8 cellular contexts compared by ENCODE assay signal in genomic region chr2:144703852-144704324, GRCh38.
A peak's percentile ranks its signal among the peaks of the same experiment; 100 is the strongest.
DNase-seq lines count a peak whose midpoint lies in the region; ATAC-seq, FAIRE-seq and TF ChIP-seq lines count a peak whose summit lies in the region.

No MANE protein-coding gene starts in this region.

- no peak overlapping the region for H3K4me3 ChIP-seq in A549
- no peak overlapping the region for H3K4me3 ChIP-seq in right atrium auricular region
- H3K4me3 ChIP-seq in CD8-positive, alpha-beta T cell (ENCODE audit: low read depth, low read length) = no peak overlapping the region

- DNase-seq in A549 (ENCODE audit: low read depth in 1 of 2, low spot score in 1 of 2) = peak; percentile 19 to 53
- DNase-seq in HFFc6 = peak; percentile 52
- peak; percentile 99 for DNase-seq in SKM-1 treated with dmso at 0.1 percent for 144 hours (lab: John Stamatoyannopoulos, UW; ENCODE audit: unreplicated experiment)
- peak; percentile 72 for DNase-seq in right atrium auricular region (ENCODE audit: low spot score)
- DNase-seq in CD8-positive, alpha-beta T cell = no peak
- no peak for DNase-seq in effector CD4-positive, alpha-beta T cell
- no peak for DNase-seq in ecto neural progenitor cell (ENCODE audit: low spot score)

- TF ChIP-seq CTCF in A549 (IDR thresholded peaks at IDR 0.05) (no peak), HFFc6 (IDR thresholded peaks at IDR 0.05) (no peak), right atrium auricular region (IDR thresholded peaks at IDR 0.05) (no peak)
- TF ChIP-seq CTCF in CD8-positive, alpha-beta T cell (IDR thresholded peaks at IDR 0.05) = no peak

- TF ChIP-seq POLR2A in A549 (IDR thresholded peaks at IDR 0.05; ENCODE audit: low read length) = no peak

- 28% methylated on average over 5 of the region's 5 CpGs for WGBS in A549 (ENCODE audit: missing lambda C conversion rate)

- H3K9me3 Mint-ChIP-seq in HFFc6 = no peaks in the 10 kb centered on the region
- no peaks in the 10 kb centered on the region for H3K9me3 Mint-ChIP-seq in CD8-positive, alpha-beta T cell

- H3K9me3 ChIP-seq in A549 (no peaks in the 10 kb centered on the region), right atrium auricular region (no peaks in the 10 kb centered on the region)
- no peaks in the 10 kb centered on the region for H3K9me3 ChIP-seq in CD8-positive, alpha-beta T cell (ENCODE audit: low read length)

- no peak overlapping the region for H3K4me3 Mint-ChIP-seq in HFFc6
- H3K4me3 Mint-ChIP-seq in CD8-positive, alpha-beta T cell = no peak overlapping the region

- peak in 1 of 2 experiments; percentile 32; a peak in 1 of 5 replicates for TF ChIP-seq EP300 in A549 (IDR thresholded peaks at IDR 0.05)

- no peak; a peak in 1 of 5 replicates for TF ChIP-seq RAD21 in A549 (conservative IDR thresholded peaks at IDR 0.05 in 1 of 2, IDR thresholded peaks at IDR 0.05 in 1 of 2)

- FAIRE-seq in A549 (lab: Jason Lieb, UNC) = no peak

- peak overlapping the region; percentile 60 for H3K4me2 ChIP-seq in A549

- H3K27ac ChIP-seq in A549 (peak overlapping the region; percentile 67 to 68), right atrium auricular region (no peak overlapping the region)
- no peak overlapping the region for H3K27ac ChIP-seq in CD8-positive, alpha-beta T cell (ENCODE audit: low read depth, low read length)

- no peak overlapping the region for H3K27ac Mint-ChIP-seq in HFFc6
- H3K27ac Mint-ChIP-seq in CD8-positive, alpha-beta T cell = no peak overlapping the region

- ATAC-seq in A549 (peak; percentile 73 to 77), HG03095 (IDR thresholded peaks at IDR 0.05; ENCODE audit: unreplicated experiment) (no peak)
- no peak for ATAC-seq in CD8-positive, alpha-beta T cell

- POLR2A ChIA-PET in A549 (lab: Yijun Ruan, JAX) = no interaction called here
- POLR2A ChIA-PET in CD8-positive, alpha-beta T cell (lab: Charles Lee) = no interaction called here

- intact Hi-C loops in CD8-positive, alpha-beta T cell (cut with DNase I, micrococcal nuclease) = no loop called here

- no peaks in the 10 kb centered on the region for H3K27me3 ChIP-seq in right atrium auricular region
- no peaks in the 10 kb centered on the region for H3K27me3 ChIP-seq in CD8-positive, alpha-beta T cell (ENCODE audit: insufficient read depth, low read length)

- CTCF ChIA-PET in A549 (lab: Yijun Ruan, JAX) = no interaction called here
- CTCF ChIA-PET in CD8-positive, alpha-beta T cell (lab: Charles Lee) = no interaction called here

- H3K36me3 Mint-ChIP-seq in HFFc6 (ENCODE audit: low read depth) = no peaks in the 10 kb centered on the region
- H3K36me3 Mint-ChIP-seq in CD8-positive, alpha-beta T cell = no peaks in the 10 kb centered on the region

- H3K4me1 ChIP-seq in A549 (peaks cover 27% of the 10 kb centered on the region), right atrium auricular region (no peaks in the 10 kb centered on the region)
- no peaks in the 10 kb centered on the region for H3K4me1 ChIP-seq in CD8-positive, alpha-beta T cell (ENCODE audit: insufficient read depth, low read length)

- no peaks in the 10 kb centered on the region; the same call in 1 of the 2 replicates for H3K27me3 Mint-ChIP-seq in HFFc6 (ENCODE audit: insufficient read depth)
- peaks cover 9% of the 10 kb centered on the region for H3K27me3 Mint-ChIP-seq in CD8-positive, alpha-beta T cell (ENCODE audit: low read depth)

- H3K4me1 Mint-ChIP-seq in HFFc6 (ENCODE audit: low read depth) = peaks cover 33% of the 10 kb centered on the region
- H3K4me1 Mint-ChIP-seq in CD8-positive, alpha-beta T cell (ENCODE audit: low read depth) = no peaks in the 10 kb centered on the region

- no peaks in the 10 kb centered on the region for H3K36me3 ChIP-seq in right atrium auricular region
- no peaks in the 10 kb centered on the region for H3K36me3 ChIP-seq in CD8-positive, alpha-beta T cell (ENCODE audit: insufficient read depth, low read length)

TF ChIP-seq in A549, 52 proteins besides CTCF, POLR2A, EP300 and RAD21:
- TF ChIP-seq HOXB5 (CRISPR knock-in tag; IDR thresholded peaks at IDR 0.05) (no peak), FOSL2 (IDR thresholded peaks at IDR 0.05) (peak; percentile 86), FOSL2 (CRISPR knock-in tag; IDR thresholded peaks at IDR 0.05) (peak; percentile 90), ZNF302 (CRISPR knock-in tag; IDR thresholded peaks at IDR 0.05) (no peak), CEBPB (IDR thresholded peaks at IDR 0.05) (peak; percentile 92 to 97), MAX (IDR thresholded peaks at IDR 0.05) (peak; percentile 35; the same call in 1 of the 2 replicates), JUNB (IDR thresholded peaks at IDR 0.05) (peak; percentile 67; the same call in 1 of the 2 replicates), HOXB13 (CRISPR knock-in tag; IDR thresholded peaks at IDR 0.05; ENCODE audit: low read depth) (no peak), CBX2 (IDR thresholded peaks at IDR 0.05; ENCODE audit: borderline replicate concordance, low read depth) (no peak), PBX3 (IDR thresholded peaks at IDR 0.05) (no peak), GATA3 (IDR thresholded peaks at IDR 0.05; ENCODE audit: borderline replicate concordance) (peak; percentile 22; the same call in 1 of the 2 replicates), JUN (IDR thresholded peaks at IDR 0.05) (peak; percentile 30 to 43; a peak in 1 of 5 replicates)
- TF ChIP-seq, protein P1, sequence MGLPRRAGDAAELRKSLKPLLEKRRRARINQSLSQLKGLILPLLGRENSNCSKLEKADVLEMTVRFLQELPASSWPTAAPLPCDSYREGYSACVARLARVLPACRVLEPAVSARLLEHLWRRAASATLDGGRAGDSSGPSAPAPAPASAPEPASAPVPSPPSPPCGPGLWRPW (IDR thresholded peaks at IDR 0.05) = peak; percentile 73

Comparison
In these comparisons a context has a peak if more than half of its experiments do, and no peak if none do; other contexts are left out.
1. ATAC-seq: peak in A549 (2 of 2); none in CD8-positive, alpha-beta T cell (single experiment) and HG03095 (single experiment).
2. DNase-seq: peak in A549 (2 of 2), HFFc6 (single experiment), SKM-1 treated with dmso at 0.1 percent for 144 hours (single experiment) and right atrium auricular region (single experiment); none in CD8-positive, alpha-beta T cell (0 of 7), effector CD4-positive, alpha-beta T cell (single experiment) and ecto neural progenitor cell (single experiment).
3. H3K27ac ChIP-seq: peak in A549 (2 of 2); none in right atrium auricular region (0 of 2) and CD8-positive, alpha-beta T cell (single experiment).